In the genomic region with DNA sequence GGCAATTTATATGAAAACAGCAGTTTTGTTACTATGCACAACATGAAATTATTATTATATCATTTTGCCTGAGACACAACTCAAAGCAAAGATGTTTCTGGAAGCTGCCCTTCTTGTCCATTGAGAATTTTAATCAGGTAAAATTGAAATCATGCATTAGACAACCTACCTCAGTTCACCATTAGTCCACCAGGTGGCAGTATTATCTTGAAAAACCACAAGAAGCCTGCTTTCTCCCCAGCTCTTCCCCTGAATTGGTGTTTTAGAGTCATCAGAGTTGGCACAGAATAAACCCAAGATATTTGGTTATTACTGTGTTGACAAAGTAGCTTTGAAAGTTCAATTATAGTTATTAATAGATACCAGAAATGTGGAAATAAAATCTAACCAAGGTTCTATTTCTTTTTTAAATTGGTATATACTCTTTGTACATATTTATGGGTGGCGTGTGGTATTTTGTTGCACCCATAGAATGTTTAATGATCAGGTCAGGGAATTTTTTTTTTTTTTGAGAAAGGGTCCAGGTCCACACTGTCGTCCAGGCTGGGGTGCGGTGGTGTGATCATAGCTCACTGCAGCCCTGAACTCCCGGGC, we compare ENCODE assay signal across 8 cellular contexts. TPM values are rescaled to one million over a fixed set of nuclear protein-coding genes. Genes with fewer than 3 reads are reported as not detected.
DNase-seq lines count a peak whose midpoint lies in the region; ATAC-seq and TF ChIP-seq lines count a peak whose summit lies in the region.

No MANE protein-coding gene starts in this region.

- no peak overlapping the region for H3K4me3 Mint-ChIP-seq in T-helper 17 cell

- no peak for TF ChIP-seq POLR2A in testis (IDR thresholded peaks at IDR 0.05)

- H3K27ac Mint-ChIP-seq in T-helper 17 cell: no peak overlapping the region

- H3K27me3 ChIP-seq in HAP-1 (ENCODE audit: low read depth) (peaks cover 2% of the 10 kb centered on the region; the same call in 1 of the 2 replicates), testis (no peaks in the 10 kb centered on the region)

- ATAC-seq in T-helper 17 cell (peak; percentile 78), GM21526 (IDR thresholded peaks at IDR 0.05; ENCODE audit: low FRiP score, unreplicated experiment) (no peak)

- H3K36me3 ChIP-seq in HAP-1 (replicated peaks) (no peaks in the 10 kb centered on the region), testis (ENCODE audit: low read depth, missing control alignments) (no peaks in the 10 kb centered on the region)

- WGBS in testis, 2 donors: 53 to 61% methylated on average over 4 of the region's 4 CpGs

- H3K9me3 ChIP-seq in HAP-1 (no peaks in the 10 kb centered on the region), T-helper 17 cell (ENCODE audit: control insufficient read depth, low read length, poor library complexity, severe bottlenecking) (no peaks in the 10 kb centered on the region), testis (no peaks in the 10 kb centered on the region)

- H3K4me1 ChIP-seq in HAP-1 (no peaks in the 10 kb centered on the region), testis (no peaks in the 10 kb centered on the region)

- H3K27ac ChIP-seq in testis: no peak overlapping the region

- intact Hi-C loops in testis (cut with DNase I; ENCODE audit: low total_unique reads): loop anchor here (2.0 kb wide), 1 partner anchor 202 kb away; no protein-coding TSS in a partner anchor

- H3K4me3 ChIP-seq in HAP-1: no peak overlapping the region
- H3K4me3 ChIP-seq in testis: no peak overlapping the region

- TF ChIP-seq CTCF in testis (IDR thresholded peaks at IDR 0.05): peak; percentile 91 to 97 (median 97)

- in situ Hi-C loops in G401 (cut with HindIII; ENCODE audit: low sequenced_read_pairs) (no loop called here), HAP-1 (cut with MboI; ENCODE audit: low sequenced_read_pairs) (no loop called here)

- H3K27me3 Mint-ChIP-seq in T-helper 17 cell: peaks cover 16% of the 10 kb centered on the region

- H3K4me1 Mint-ChIP-seq in T-helper 17 cell: no peaks in the 10 kb centered on the region

- H3K36me3 Mint-ChIP-seq in T-helper 17 cell (ENCODE audit: low read depth): no peaks in the 10 kb centered on the region

- DNase-seq in G401 (ENCODE audit: low spot score) (peak; percentile 80), HAP-1 (ENCODE audit: low spot score in 2 of 2) (peak; percentile 72 to 76), NCI-H1930 (lab: John Stamatoyannopoulos, UW) (peak; percentile 4 to 53), T-helper 17 cell (peak in 1 of 3 donors; percentile 23), dermis microvascular lymphatic vessel endothelial cell (ENCODE audit: low read depth in 2 of 2) (peak; percentile 86 to 87), lung microvascular endothelial cell (ENCODE audit: low read depth in 2 of 2) (peak; percentile 88 to 92), testis (peak; percentile 70)

RNA-seq across cellular contexts. Expression of gene UTP15, which starts 25.7 kb away (rescaled TPM):
- total RNA-seq in G401 (2014; rRNA removed; shearing (Covaris generic)): 17.7 and 20.0 TPM in 2 replicates
- total RNA-seq in T-helper 17 cell (10 to 100 TPM; 35.8 to 41.6 TPM), dermis microvascular lymphatic vessel endothelial cell (12.6 and 15.9 TPM in 2 replicates), lung microvascular endothelial cell (10.2 and 14.1 TPM in 2 replicates), testis (10 to 100 TPM; 34.9 to 36.7 TPM)
- 11.4 TPM for polyA plus RNA-seq in testis (ENCODE audit: insufficient read depth, low read depth, low replicate concordance)

RNA-seq across cellular contexts. Expression of gene ANKRA2, which starts 25.8 kb away (rescaled TPM):
- total RNA-seq in G401 (2014; rRNA removed; shearing (Covaris generic)): 21.8 and 26.2 TPM in 2 replicates
- total RNA-seq in T-helper 17 cell (10 to 100 TPM; 28.1 to 34.5 TPM), dermis microvascular lymphatic vessel endothelial cell (13.4 and 13.5 TPM in 2 replicates), lung microvascular endothelial cell (11.3 TPM in 2 replicates), testis (10 to 100 TPM; 33.6 to 34.7 TPM)
- 20.3 TPM for polyA plus RNA-seq in testis (ENCODE audit: insufficient read depth, low read depth, low replicate concordance)

RNA-seq across cellular contexts. Expression of gene ARHGEF28, which starts 34.8 kb away (rescaled TPM):
- total RNA-seq in G401 (2014; rRNA removed; shearing (Covaris generic)): 0.03 and 0.98 TPM in 2 replicates
- total RNA-seq in T-helper 17 cell: under 1 TPM; 0.05 to 0.16 TPM
- 50.7 and 62.7 TPM in 2 replicates for total RNA-seq in dermis microvascular lymphatic vessel endothelial cell
- 49.3 and 83.1 TPM in 2 replicates for total RNA-seq in lung microvascular endothelial cell
- 1 to 10 TPM; 8.0 to 8.7 TPM for total RNA-seq in testis
- polyA plus RNA-seq in testis (ENCODE audit: insufficient read depth, low read depth, low replicate concordance): 3.9 TPM
